Comparison of ENCODE assay signal across 9 cellular contexts in genomic region chr1:244199883-244200282, GRCh38.
"Had no signal": no experiment of that assay in that cellular context is flagged by ENCODE, and none has a peak within 500 bp of the region (broad histone marks: within the 10 kb centered on the region; RNA-seq: fewer than 3 reads in every experiment).

No MANE protein-coding gene starts in this region.

- ATAC-seq: HepG2 had no signal

- H3K27ac ChIP-seq: GM23248, HL-60, KMS-11 had no signal

- FAIRE-seq: HepG2 had no signal

- DNase-seq: GM23248, GOT3, H9, HCEC 1CT, HFFc6, KBM-7 had no signal

- H3K4me3 ChIP-seq: GM23248 had no signal
